Comparison of ENCODE assay signal across 1 cellular context in genomic region chr19:11434703-11435056, GRCh38.
TF ChIP-seq lines count a peak whose summit lies in the region.

No MANE protein-coding gene starts in this region.

TF ChIP-seq in IMR-90, 13 proteins besides CTCF, POLR2A, EP300 and RAD21 (continued from another document):
- no peak for TF ChIP-seq ELK1 (IDR thresholded peaks at IDR 0.05; ENCODE audit: borderline replicate concordance, low read depth, low read length)
- TF ChIP-seq FOS (IDR thresholded peaks at IDR 0.05; ENCODE audit: low read depth, low read length): no peak
